15 cellular contexts compared by ENCODE assay signal in the genomic region with DNA sequence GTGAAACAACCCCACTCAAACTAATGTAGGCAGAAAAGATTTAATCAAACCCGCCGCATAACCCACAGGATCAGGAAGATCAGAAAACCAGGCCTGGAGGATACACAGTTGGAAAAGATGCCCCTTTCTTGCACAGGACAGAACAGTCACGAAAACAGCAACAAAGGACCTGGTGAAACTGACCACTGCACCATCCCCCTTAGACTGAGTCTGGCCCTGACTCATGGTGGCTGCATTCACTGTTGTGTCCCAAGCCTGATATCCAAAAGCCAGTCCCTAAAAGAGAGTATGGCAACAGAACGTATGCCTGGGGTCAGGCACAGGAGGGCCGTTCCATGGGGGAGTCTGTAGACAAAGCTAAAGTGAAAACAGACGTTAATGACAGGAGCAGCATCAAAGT.
DNase-seq lines count a peak whose midpoint lies in the region; ATAC-seq and TF ChIP-seq lines count a peak whose summit lies in the region.
"Had no signal": no experiment of that assay in that cellular context is flagged by ENCODE, and none has a peak within 500 bp of the region (broad histone marks: within the 10 kb centered on the region; RNA-seq: fewer than 3 reads in every experiment).

No MANE protein-coding gene starts in this region.

- BruUV-seq in mammary epithelial cell (replicated peaks; lab: Mats Ljungman, UMichigan): no TSS peak

- H3K36me3 ChIP-seq in mammary epithelial cell (ENCODE audit: insufficient read depth, low read length): no peaks in the 10 kb centered on the region
- H3K36me3 ChIP-seq in breast epithelium: no peaks in the 10 kb centered on the region
- H3K36me3 ChIP-seq in left lung: no peaks in the 10 kb centered on the region
- H3K36me3 ChIP-seq in smooth muscle cell (ENCODE audit: low read depth): no peaks in the 10 kb centered on the region
- H3K36me3 ChIP-seq: HAP-1 had no signal

- H3K9ac ChIP-seq in mammary epithelial cell (ENCODE audit: insufficient read depth, low read length): no peak overlapping the region
- H3K9ac ChIP-seq in smooth muscle cell (ENCODE audit: low read depth): peak overlapping the region; percentile 2
- H3K9ac ChIP-seq: GM23248 had no signal

- dilution Hi-C loops in mammary epithelial cell (cut with HindIII; ENCODE audit: low sequenced_read_pairs): no loop called here

- H3K4me3 ChIP-seq in mammary epithelial cell (replicated peaks in 1 of 3; ENCODE audit: insufficient read depth in 1 of 3, low read depth in 2 of 3, low read length in 3 of 3) (no peak overlapping the region), breast epithelium (no peak overlapping the region), left lung (no peak overlapping the region), smooth muscle cell (no peak overlapping the region), lower leg skin (ENCODE audit: low read depth, poor library complexity, severe bottlenecking) (no peak overlapping the region)
- H3K4me3 ChIP-seq: GM12878, GM23248, HAP-1 had no signal

- TF ChIP-seq POLR2A in breast epithelium (IDR thresholded peaks at IDR 0.05): no peak
- TF ChIP-seq POLR2A in lower leg skin (IDR thresholded peaks at IDR 0.05): no peak

- DNase-seq in mammary epithelial cell (no peak), breast epithelium (ENCODE audit: low spot score in 2 of 2) (no peak), left lung (no peak), smooth muscle cell (lab: John Stamatoyannopoulos, UW; ENCODE audit: unreplicated experiment) (no peak), lower leg skin (ENCODE audit: low spot score in 2 of 2) (no peak), NCI-H524 treated with DMSO at 0.1 percent for 48 hours (lab: John Stamatoyannopoulos, UW) (no peak), DMS114 treated with DMSO at 0.1 percent for 48 hours (lab: John Stamatoyannopoulos, UW; ENCODE audit: unreplicated experiment) (no peak), GM10248 (ENCODE audit: extremely low spot score) (no peak)
- DNase-seq: Caco-2; CD8-positive, alpha-beta T cell; DMS53; GM23248 had no signal

- H3K27ac ChIP-seq in mammary epithelial cell (ENCODE audit: insufficient read depth, low read depth, low read length) (no peak overlapping the region), breast epithelium (no peak overlapping the region), left lung (no peak overlapping the region), smooth muscle cell (ENCODE audit: low read depth) (peak overlapping the region; percentile 81)
- H3K27ac ChIP-seq: 22Rv1, GM23248 had no signal

- 73% methylated on average over 6 of the region's 6 CpGs for WGBS in mammary epithelial cell (ENCODE audit: low coverage, missing lambda C conversion rate)
- 21% methylated on average over 6 of the region's 6 CpGs for WGBS in smooth muscle cell (ENCODE audit: low lambda C conversion rate)
- 78 to 85% methylated on average over 6 of the region's 6 CpGs for WGBS in lower leg skin, 2 donors

- CTCF ChIA-PET in mammary epithelial cell (lab: Charles Lee; ENCODE audit: low non-redundant PET): no interaction called here
- CTCF ChIA-PET in GM10248 (lab: Yijun Ruan, JAX): interaction anchor here (1.6 kb wide), 1 partner anchor 9 kb away, joined by 3 read pairs; no protein-coding TSS in a partner anchor

- H4K20me1 ChIP-seq in mammary epithelial cell (ENCODE audit: insufficient read depth, low read length) (no peaks in the 10 kb centered on the region), smooth muscle cell (ENCODE audit: low read depth) (no peaks in the 10 kb centered on the region)

- POLR2A ChIA-PET in GM10248 (lab: Yijun Ruan, JAX): no interaction called here

- ATAC-seq in left lung: peak; percentile 56
- ATAC-seq: CD8-positive, alpha-beta T cell; GM12878 had no signal

- H3K27me3 ChIP-seq in mammary epithelial cell (ENCODE audit: insufficient read depth, low read length) (no peaks in the 10 kb centered on the region), breast epithelium (no peaks in the 10 kb centered on the region), left lung (no peaks in the 10 kb centered on the region), smooth muscle cell (ENCODE audit: low read depth) (no peaks in the 10 kb centered on the region)

- peak overlapping the region; percentile 16 for H2AFZ ChIP-seq in mammary epithelial cell (ENCODE audit: low read depth, low read length)
- H2AFZ ChIP-seq in smooth muscle cell (ENCODE audit: low read depth): peak overlapping the region; percentile 66
- H2AFZ ChIP-seq: GM23248 had no signal

- TF ChIP-seq CTCF in mammary epithelial cell (conservative IDR thresholded peaks at IDR 0.05 in 1 of 2, IDR thresholded peaks at IDR 0.05 in 1 of 2; ENCODE audit: extremely low read depth in 1 of 2, insufficient read depth in 1 of 2, low read depth in 1 of 2, low read length in 2 of 2) (no peak), breast epithelium (IDR thresholded peaks at IDR 0.05) (no peak), left lung (IDR thresholded peaks at IDR 0.05) (no peak), smooth muscle cell (IDR thresholded peaks at IDR 0.05; ENCODE audit: borderline replicate concordance, insufficient read depth, poor library complexity, severe bottlenecking) (no peak), lower leg skin (IDR thresholded peaks at IDR 0.05) (no peak), GM10248 (IDR thresholded peaks at IDR 0.05; ENCODE audit: control extremely low read depth, extremely low read depth, low read depth, missing control alignments) (no peak)

- intact Hi-C loops in mammary epithelial cell (cut with micrococcal nuclease): no loop called here
- intact Hi-C loops in breast epithelium (cut with DNase I; ENCODE audit: low total_unique reads): no loop called here
- intact Hi-C loops in left lung (cut with DNase I): no loop called here
- intact Hi-C loops in lower leg skin (cut with DNase I; ENCODE audit: low total_unique reads): no loop called here

- H3K4me1 ChIP-seq in mammary epithelial cell (ENCODE audit: insufficient read depth, low read length) (no peaks in the 10 kb centered on the region), breast epithelium (no peaks in the 10 kb centered on the region), left lung (no peaks in the 10 kb centered on the region), smooth muscle cell (ENCODE audit: low read depth) (peaks cover 39% of the 10 kb centered on the region)

- no peaks in the 10 kb centered on the region for H3K79me2 ChIP-seq in mammary epithelial cell (ENCODE audit: insufficient read depth, low read length)
- peaks cover 13% of the 10 kb centered on the region for H3K79me2 ChIP-seq in smooth muscle cell (ENCODE audit: low read depth)

- H3K9me3 ChIP-seq in mammary epithelial cell (replicated peaks; ENCODE audit: insufficient read depth, low read length) (no peaks in the 10 kb centered on the region), breast epithelium (no peaks in the 10 kb centered on the region), left lung (no peaks in the 10 kb centered on the region), smooth muscle cell (replicated peaks; ENCODE audit: low read depth) (no peaks in the 10 kb centered on the region)
- H3K9me3 ChIP-seq: HAP-1 had no signal

- peaks cover 8% of the 10 kb centered on the region for H3F3A ChIP-seq in smooth muscle cell (ENCODE audit: low read depth)

- in situ Hi-C loops in mammary epithelial cell (cut with MboI; ENCODE audit: low sequenced_read_pairs in 2 of 2): no loop called here

- no peak overlapping the region for H3K4me2 ChIP-seq in mammary epithelial cell (ENCODE audit: insufficient read depth, low read depth, low read length)
- peak overlapping the region; percentile 83 for H3K4me2 ChIP-seq in smooth muscle cell
